19 cellular contexts compared by ENCODE assay signal in the genomic region with DNA sequence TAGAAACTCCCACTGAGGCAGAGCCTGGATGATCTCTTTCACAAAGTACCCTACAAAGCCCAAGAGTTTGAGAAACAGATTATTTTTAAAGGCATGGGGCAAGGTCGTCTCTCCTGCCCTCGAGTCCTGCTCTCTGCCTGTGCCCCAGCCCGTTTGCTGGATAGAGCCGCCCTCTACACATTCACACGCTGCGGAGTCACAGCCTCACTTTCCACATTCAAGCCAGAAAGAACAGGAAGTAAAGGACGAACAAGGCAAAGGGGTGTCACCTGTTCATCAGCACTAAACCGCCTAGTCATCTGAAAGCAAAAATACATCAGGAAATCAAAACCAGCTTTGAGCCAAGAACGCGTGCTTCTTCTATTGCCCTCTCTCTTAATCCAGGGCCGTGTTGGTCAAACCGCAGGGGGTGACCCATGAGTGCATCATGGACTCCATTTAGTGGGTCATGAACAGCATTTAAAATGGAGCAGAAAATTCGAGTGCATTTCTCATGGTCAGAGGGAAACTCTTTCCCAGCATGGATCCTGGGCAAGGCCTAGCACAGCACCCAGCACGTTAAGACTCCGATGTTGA.
"Had no signal": no experiment of that assay in that cellular context is flagged by ENCODE, and none has a peak within 500 bp of the region (broad histone marks: within the 10 kb centered on the region; RNA-seq: fewer than 3 reads in every experiment).

No MANE protein-coding gene starts in this region.

- H3K4me1 ChIP-seq: right lobe of liver had no signal

- ATAC-seq: activated T-cell treated with anti-CD3 and anti-CD28 coated beads, Interleukin-2, amount 50 U/mL, for 4 hours; right lobe of liver; stimulated activated naive B cell treated with anti-CD40 and anti-IgM and Interleukin-4, amounts not matched to agents 10 μg/mL and 1 μg/mL and 100 μg/mL, for 72 hours had no signal

- H3K36me3 ChIP-seq: cardiac muscle cell had no signal

- H3K79me2 ChIP-seq: hepatocyte had no signal

- H3K27me3 Mint-ChIP-seq: dendritic cell treated with granulocyte-macrophage colony-stimulating factor and Interleukin-4, amounts not matched to agents 40 ng/mL and 50 ng/mL, for 4 days; stimulated activated naive B cell treated with anti-CD40 and anti-IgM and Interleukin-4, amounts not matched to agents 10 μg/mL and 1 μg/mL and 100 μg/mL, for 72 hours had no signal

- H3K4me3 Mint-ChIP-seq: activated naive CD4-positive, alpha-beta T cell treated with anti-CD3 and anti-CD28 coated beads for 36 hours; activated T-cell treated with anti-CD3 and anti-CD28 coated beads, Interleukin-2, amount 50 U/mL, for 4 hours; dendritic cell treated with granulocyte-macrophage colony-stimulating factor and Interleukin-4, amounts not matched to agents 40 ng/mL and 50 ng/mL, for 4 days; nephron; stimulated activated naive B cell treated with anti-CD40 and anti-IgM and Interleukin-4, amounts not matched to agents 10 μg/mL and 1 μg/mL and 100 μg/mL, for 72 hours had no signal

- H3K9me3 Mint-ChIP-seq: activated naive CD4-positive, alpha-beta T cell treated with anti-CD3 and anti-CD28 coated beads for 36 hours; activated T-cell treated with anti-CD3 and anti-CD28 coated beads, Interleukin-2, amount 50 U/mL, for 4 hours; activated T-helper 2 cell treated with anti-CD3 and anti-CD28 coated beads, Interferon-gamma antibody, Interleukin-2, Interleukin-4, amounts not matched to agents 10 μg/mL and 5 μg/mL and 100 μg/mL, durations not matched to agents 14 hours and 24 hours and 36 hours; dendritic cell treated with granulocyte-macrophage colony-stimulating factor and Interleukin-4, amounts not matched to agents 40 ng/mL and 50 ng/mL, for 4 days; stimulated activated naive B cell treated with anti-CD40 and anti-IgM and Interleukin-4, amounts not matched to agents 10 μg/mL and 1 μg/mL and 100 μg/mL, for 72 hours had no signal

- DNase-seq: activated CD4-positive, alpha-beta T cell treated with anti-CD3 and anti-CD28 coated beads, Interleukin-2, amount 50 U/mL, for 48 hours; activated CD8-positive, alpha-beta memory T cell treated with anti-CD3 and anti-CD28 coated beads, Interleukin-2, amount 50 U/mL, for 48 hours; activated T-cell treated with anti-CD3 and anti-CD28 coated beads, Interleukin-2, amount 50 U/mL, for 4 hours; effector CD4-positive, alpha-beta T cell; foreskin melanocyte; right lobe of liver; stimulated activated CD4-positive, alpha-beta T cell treated with anti-CD3 and anti-CD28 coated beads, Interleukin-2, amount 100 ng/mL, for 48 hours; stimulated activated CD8-positive, alpha-beta memory T cell treated with anti-CD3 and anti-CD28 coated beads, Interleukin-4, amount 100 ng/mL, for 48 hours; stimulated activated naive B cell treated with anti-CD40 and anti-IgM and Interleukin-4, amounts not matched to agents 10 μg/mL and 1 μg/mL and 100 μg/mL, for 72 hours; T-helper 9 cell; tibial artery had no signal

- H3K27me3 ChIP-seq: cardiac muscle cell, hepatocyte, right lobe of liver, tibial artery had no signal

- H2AFZ ChIP-seq: hepatocyte had no signal

- H3K27ac Mint-ChIP-seq: activated naive CD4-positive, alpha-beta T cell treated with anti-CD3 and anti-CD28 coated beads for 36 hours; activated T-helper 2 cell treated with anti-CD3 and anti-CD28 coated beads, Interferon-gamma antibody, Interleukin-2, Interleukin-4, amounts not matched to agents 10 μg/mL and 5 μg/mL and 100 μg/mL, durations not matched to agents 14 hours and 24 hours and 36 hours; dendritic cell treated with granulocyte-macrophage colony-stimulating factor and Interleukin-4, amounts not matched to agents 40 ng/mL and 50 ng/mL, for 4 days; nephron; stimulated activated naive B cell treated with anti-CD40 and anti-IgM and Interleukin-4, amounts not matched to agents 10 μg/mL and 1 μg/mL and 100 μg/mL, for 72 hours had no signal

- H3K4me1 Mint-ChIP-seq: stimulated activated naive B cell treated with anti-CD40 and anti-IgM and Interleukin-4, amounts not matched to agents 10 μg/mL and 1 μg/mL and 100 μg/mL, for 72 hours had no signal

- H3K4me3 ChIP-seq: cardiac muscle cell, hepatocyte, right lobe of liver, smooth muscle cell, tibial artery had no signal

- FAIRE-seq: urothelium cell line had no signal

- H3K9me3 ChIP-seq: right lobe of liver, tibial artery had no signal

- H3K27ac ChIP-seq: cardiac muscle cell, hepatocyte, right lobe of liver, tibial artery had no signal

- H3K4me2 ChIP-seq: hepatocyte, smooth muscle cell had no signal
